In the genomic region with DNA sequence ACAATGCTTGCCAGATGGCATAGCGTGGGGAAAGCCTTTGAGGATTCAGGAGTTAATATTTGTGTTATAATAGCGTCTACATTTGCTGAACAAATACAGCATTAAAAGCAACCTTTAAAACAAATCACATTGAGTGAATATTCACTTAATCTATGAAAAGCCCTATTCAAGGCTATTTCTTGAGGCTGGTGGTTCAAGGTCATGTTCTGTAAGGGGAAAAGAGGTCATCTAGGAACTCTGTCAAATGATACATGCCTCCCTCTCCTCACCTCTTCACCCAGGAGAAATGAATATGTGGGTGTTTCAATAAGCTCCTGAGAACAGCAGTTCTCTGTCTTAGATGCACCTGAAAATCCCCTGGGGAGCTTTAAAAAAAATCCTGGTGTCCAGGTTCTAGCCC, we compare ENCODE assay signal across 22 cellular contexts.
"Had no signal": no experiment of that assay in that cellular context is flagged by ENCODE, and none has a peak within 500 bp of the region (broad histone marks: within the 10 kb centered on the region; RNA-seq: fewer than 3 reads in every experiment).

No MANE protein-coding gene starts in this region.

- ATAC-seq: effector memory CD8-positive, alpha-beta T cell; gastroesophageal sphincter; left colon; left ventricle myocardium superior; pancreas; right cardiac atrium had no signal

- DNase-seq: cortex of kidney; effector memory CD8-positive, alpha-beta T cell; glutamatergic neuron; immature natural killer cell; kidney; left colon; left ventricle myocardium superior; mesendoderm; naive B cell; occipital lobe; pancreas; right cardiac atrium; stimulated activated CD4-positive, alpha-beta T cell treated with anti-CD3 and anti-CD28 coated beads, Interleukin-2, amount 100 ng/mL, for 48 hours; stimulated activated naive CD4-positive, alpha-beta T cell treated with Interleukin-2 at 50 U/mL for 16 hours; thyroid gland had no signal

- H3K4me3 Mint-ChIP-seq: effector memory CD8-positive, alpha-beta T cell; immature natural killer cell; naive B cell; nephron; type B pancreatic cell had no signal

- H3K27ac ChIP-seq: epithelial cell of prostate, esophagus muscularis mucosa, gastroesophageal sphincter, pancreas, suprapubic skin, thyroid gland had no signal

- H3K36me3 Mint-ChIP-seq: type B pancreatic cell had no signal

- H3K27me3 Mint-ChIP-seq: effector memory CD8-positive, alpha-beta T cell; naive B cell; progenitor cell of endocrine pancreas; type B pancreatic cell had no signal
